ENCODE assay signal across 16 cellular contexts in genomic region chr19:38727868-38728660, GRCh38. TPM values are rescaled to one million over a fixed set of nuclear protein-coding genes. Genes with fewer than 3 reads are reported as not detected.
A peak's percentile ranks its signal among the peaks of the same experiment; 100 is the strongest.
DNase-seq lines count a peak whose midpoint lies in the region; ATAC-seq and TF ChIP-seq lines count a peak whose summit lies in the region.
"Had no signal": no experiment of that assay in that cellular context is flagged by ENCODE, and none has a peak within 500 bp of the region (broad histone marks: within the 10 kb centered on the region; RNA-seq: fewer than 3 reads in every experiment).

No MANE protein-coding gene starts in this region.

- H4K91ac ChIP-seq in neuronal stem cell (ENCODE audit: low read depth, low read length, poor library complexity), result no peak overlapping the region

- peak; percentile 19 for ATAC-seq in left ventricle myocardium superior
- no peak for ATAC-seq in HG03039 (IDR thresholded peaks at IDR 0.05; ENCODE audit: unreplicated experiment)
- no peak for ATAC-seq in HG02610 (IDR thresholded peaks at IDR 0.05; ENCODE audit: unreplicated experiment)
- no peak for ATAC-seq in HG03439 (IDR thresholded peaks at IDR 0.05; ENCODE audit: unreplicated experiment)
- ATAC-seq: activated CD8-positive, alpha-beta T cell treated with anti-CD3 and anti-CD28 coated beads, Interleukin-2, amount 10 ng/mL, durations not matched to agents 7 days and 5 days had no signal

- H3K4me3 ChIP-seq in adrenal gland (no peak overlapping the region), neuronal stem cell (ENCODE audit: low read length in 2 of 2) (no peak overlapping the region)

- peak in 1 of 2 donors; percentile 61 for TF ChIP-seq POLR2A in adrenal gland (IDR thresholded peaks at IDR 0.05)

- peaks cover 0 to 77% of the 10 kb centered on the region in 2 donors for H3K36me3 ChIP-seq in adrenal gland (replicated peaks in 1 of 2)
- H3K36me3 ChIP-seq in neuronal stem cell (replicated peaks in 1 of 2; ENCODE audit: control insufficient read depth in 2 of 2, insufficient read depth in 2 of 2, low read length in 2 of 2), result peaks cover 64 to 87% of the 10 kb centered on the region in 2 donors

- intact Hi-C loops in adrenal gland (cut with DNase I) (loop anchor here in 1 of 2 donors (5.0 kb wide), 1 partner anchor 119 kb away; the partner anchor contains the start of gene HNRNPL), left ventricle myocardium superior (cut with micrococcal nuclease) (no loop called here)

- H4K8ac ChIP-seq in neuronal stem cell (ENCODE audit: low read depth, low read length), result no peak overlapping the region

- DNase-seq in A172 (ENCODE audit: low spot score), result peak; percentile 81
- peak; percentile 62 to 94 (median 90) for DNase-seq in adrenal gland
- DNase-seq in left ventricle myocardium superior, result peak; percentile 58
- no peak for DNase-seq in neuronal stem cell (ENCODE audit: low spot score)
- no peak for DNase-seq in T1000 (lab: John Stamatoyannopoulos, UW)
- DNase-seq: activated CD8-positive, alpha-beta T cell treated with anti-CD3 and anti-CD28 coated beads, Interleukin-2, amount 10 ng/mL, durations not matched to agents 7 days and 5 days; aorta; midbrain; MV-4-11; NCI-H526; stimulated activated CD4-positive, alpha-beta T cell treated with anti-CD3 and anti-CD28 coated beads, Interleukin-12 subunit alpha, Interleukin-12 subunit beta, amount 100 ng/mL, for 4 hours had no signal

- H3K4me2 ChIP-seq in neuronal stem cell (ENCODE audit: insufficient read depth, low read length, poor library complexity, severe bottlenecking), result no peak overlapping the region

- H3K23ac ChIP-seq in neuronal stem cell (ENCODE audit: low read depth, low read length, poor library complexity), result peak overlapping the region; percentile 43

- H3K27me3 ChIP-seq in adrenal gland, result no peaks in the 10 kb centered on the region
- H3K27me3 ChIP-seq in neuronal stem cell (ENCODE audit: control insufficient read depth in 3 of 3, insufficient read depth in 3 of 3, low read depth in 1 of 3, low read length in 3 of 3), result no peaks in the 10 kb centered on the region

- H3K27ac ChIP-seq in adrenal gland (peak overlapping the region; percentile 54 to 90 (median 72)), neuronal stem cell (replicated peaks; ENCODE audit: low read length) (no peak overlapping the region)
- H3K27ac ChIP-seq: HL-60 had no signal

- no peak overlapping the region for H3K14ac ChIP-seq in neuronal stem cell (ENCODE audit: low read length)

- no peak overlapping the region for H3K18ac ChIP-seq in neuronal stem cell (ENCODE audit: low read length)

- H3K9ac ChIP-seq in neuronal stem cell (ENCODE audit: low read depth, low read length, poor library complexity), result peak overlapping the region; percentile 21

- H3K4me1 ChIP-seq in adrenal gland (replicated peaks in 1 of 2) (peaks cover 23 to 27% of the 10 kb centered on the region in 2 donors), neuronal stem cell (ENCODE audit: control insufficient read depth in 2 of 2, insufficient read depth in 1 of 2, low read depth in 1 of 2, low read length in 2 of 2) (no peaks in the 10 kb centered on the region)

- H3K9me3 ChIP-seq in adrenal gland (replicated peaks in 1 of 3) (no peaks in the 10 kb centered on the region), neuronal stem cell (replicated peaks in 1 of 2; ENCODE audit: control insufficient read depth in 2 of 2, insufficient read depth in 1 of 2, low read depth in 1 of 2, low read length in 2 of 2) (no peaks in the 10 kb centered on the region)

- H3K79me1 ChIP-seq in neuronal stem cell (ENCODE audit: low read depth, low read length), result peaks cover 20% of the 10 kb centered on the region

- no peak overlapping the region for H2BK12ac ChIP-seq in neuronal stem cell (ENCODE audit: low read length)

- peak overlapping the region; percentile 66 for H2BK5ac ChIP-seq in neuronal stem cell (ENCODE audit: low read length)

- H2BK120ac ChIP-seq in neuronal stem cell (ENCODE audit: low read depth, low read length), result no peak overlapping the region

- 30 to 39% (median 37%) methylated on average over 31 to 33 of the region's 33 CpGs for WGBS in adrenal gland, 4 donors
- no CpG with 5 or more reads among the region's 33 CpGs for WGBS in neuronal stem cell (ENCODE audit: extremely low coverage in 2 of 2, insufficient read length in 2 of 2, insufficient replicate concordance in 1 of 2), 2 donors

- no peak overlapping the region for H3K4ac ChIP-seq in neuronal stem cell (ENCODE audit: low read length)

- no peak overlapping the region for H2AK5ac ChIP-seq in neuronal stem cell (ENCODE audit: low read depth, low read length)

- TF ChIP-seq CTCF in adrenal gland (IDR thresholded peaks at IDR 0.05), result peak in 1 of 6 experiments; percentile 6

- H2BK15ac ChIP-seq in neuronal stem cell (ENCODE audit: low read length), result no peak overlapping the region

- H2AFZ ChIP-seq in neuronal stem cell (ENCODE audit: low read length), result no peak overlapping the region

RNA-seq across cellular contexts. Expression of gene CAPN12, which starts 16.2 kb away (rescaled TPM):
- not detected in 2 replicates for total RNA-seq in A172 (2014; rRNA removed; shearing (Covaris generic))
- 1 to 10 TPM in 5 of 8 donors, under 1 TPM in 2, not detected in 1; 0.39 to 5.0 (median 3.7) TPM for total RNA-seq in adrenal gland
- polyA plus RNA-seq in adrenal gland, result 10 to 100 TPM in 2 of 3 donors, under 1 TPM in 1; 0.68 to 23.1 (median 11.2) TPM
- not detected for total RNA-seq in left ventricle myocardium superior
- polyA plus RNA-seq in neuronal stem cell (2013, experiment 1 of 2), result 5.6 TPM
- 5.2 TPM for polyA plus RNA-seq in neuronal stem cell (2013, experiment 2 of 2)

RNA-seq across cellular contexts. Expression of gene LGALS7, which starts 45.3 kb away (rescaled TPM):
- total RNA-seq in A172 (2014; rRNA removed; shearing (Covaris generic)), result not detected in 2 replicates
- total RNA-seq in adrenal gland (not detected), left ventricle myocardium superior (not detected)
- not detected for polyA plus RNA-seq in adrenal gland
- 0.18 TPM for polyA plus RNA-seq in neuronal stem cell (2013, experiment 1 of 2)
- not detected for polyA plus RNA-seq in neuronal stem cell (2013, experiment 2 of 2)
- total RNA-seq: activated CD8-positive, alpha-beta T cell treated with anti-CD3 and anti-CD28 coated beads, Interleukin-2, amount 10 ng/mL, durations not matched to agents 7 days and 5 days; aorta; fibroblast of lung had no signal
- polyA plus RNA-seq: aorta, fibroblast of lung had no signal

Comparison
In these comparisons a context has a peak if more than half of its experiments do, and no peak if none do; other contexts are left out.
1. DNase-seq: peak in A172 (single experiment), adrenal gland (7 of 7) and left ventricle myocardium superior (single experiment); none in neuronal stem cell (single experiment) and T1000 (single experiment).